Comparison of ENCODE assay signal across 18 cellular contexts in the genomic region with DNA sequence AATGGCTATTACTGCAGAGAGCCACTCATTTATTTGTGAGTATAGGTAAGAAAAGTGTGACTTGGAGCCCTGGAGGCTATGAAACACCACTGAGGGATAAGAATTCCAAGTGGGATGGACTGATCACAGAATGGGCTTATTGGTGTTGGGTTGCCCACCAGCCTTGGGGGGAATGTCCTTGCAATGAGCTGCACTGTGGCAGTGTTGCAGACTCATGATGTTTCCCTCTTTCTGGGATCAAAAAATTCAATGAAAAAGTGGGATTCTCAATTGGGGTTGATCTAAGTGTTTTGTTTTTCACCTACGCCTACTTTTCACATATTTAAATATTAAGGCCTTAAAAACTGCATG.
DNase-seq lines count a peak whose midpoint lies in the region; ATAC-seq, FAIRE-seq and TF ChIP-seq lines count a peak whose summit lies in the region.
"Had no signal": no experiment of that assay in that cellular context is flagged by ENCODE, and none has a peak within 500 bp of the region (broad histone marks: within the 10 kb centered on the region; RNA-seq: fewer than 3 reads in every experiment).

No MANE protein-coding gene starts in this region.

- H3K27me3 Mint-ChIP-seq in CD14-positive monocyte (ENCODE audit: low read depth in 3 of 3): peaks cover 0 to 2% (median 0%) of the 10 kb centered on the region in 3 donors

- no peak overlapping the region for H3K56ac ChIP-seq in H1 (replicated peaks; ENCODE audit: insufficient read length, low read depth, low read length)

- 0 out of 2 replicates have a peak, but pooled peaks cover 3% of the 10 kb centered on the region for H3K36me3 ChIP-seq in HUES64 (ENCODE audit: insufficient read depth, low read length)
- H3K36me3 ChIP-seq in H1 (ENCODE audit: control insufficient read depth in 2 of 4, insufficient read depth in 4 of 4, low read length in 3 of 4): peaks cover 0 to 17% (median 2%) of the 10 kb centered on the region in 4 experiments; a peak in 2 of 8 replicates
- no peaks in the 10 kb centered on the region for H3K36me3 ChIP-seq in brain microvascular endothelial cell (replicated peaks)
- H3K36me3 ChIP-seq: HAP-1 had no signal

- CTCF ChIA-PET in H1 (lab: Charles Lee; ENCODE audit: partially characterized antibody): interaction anchor here (1.0 kb wide), 1 partner anchor 9 kb away, joined by 3 read pairs; no protein-coding TSS in a partner anchor

- no peak overlapping the region for H3K27ac Mint-ChIP-seq in CD14-positive monocyte

- DNase-seq in ELF-1 (ENCODE audit: low read depth, low spot score) (peak; percentile 21), H1 (ENCODE audit: low read depth in 1 of 2, low spot score in 2 of 2) (no peak), brain microvascular endothelial cell (no peak), CD14-positive monocyte (ENCODE audit: low spot score) (no peak), D341Med (ENCODE audit: low spot score) (no peak)
- DNase-seq: 8988T, COR-L47, GF-D8, Karpas-422, NCI-H1048, NCI-H1930, NCI-H345, Right ventricle myocardium superior had no signal

- no peak for FAIRE-seq in H1 (lab: Jason Lieb, UNC)

- H3K27me3 ChIP-seq in HUES64 (ENCODE audit: insufficient read depth, low read length) (no peaks in the 10 kb centered on the region), H1 (replicated peaks in 1 of 4; ENCODE audit: control insufficient read depth in 3 of 4, extremely low read depth in 1 of 4, insufficient read depth in 3 of 4, low read length in 3 of 4) (no peaks in the 10 kb centered on the region), brain microvascular endothelial cell (replicated peaks) (no peaks in the 10 kb centered on the region)

- no peak overlapping the region for H2AFZ ChIP-seq in H1 (ENCODE audit: low read length)

- peak overlapping the region; percentile 98 for H2BK20ac ChIP-seq in H1 (ENCODE audit: low read length)

- H4K91ac ChIP-seq in H1 (replicated peaks; ENCODE audit: insufficient read length, low read length): peak overlapping the region; percentile 94

- H3K36me3 Mint-ChIP-seq in CD14-positive monocyte: no peaks in the 10 kb centered on the region

- H4K20me1 ChIP-seq in H1 (replicated peaks in 1 of 2; ENCODE audit: control insufficient read depth in 1 of 2, insufficient read depth in 2 of 2, low read length in 2 of 2): no peaks in the 10 kb centered on the region

- TF ChIP-seq CTCF in H1 (IDR thresholded peaks at IDR 0.05; ENCODE audit: control extremely low read depth in 1 of 3, insufficient read depth in 1 of 3, low read depth in 1 of 3, low read length in 3 of 3) (no peak), brain microvascular endothelial cell (IDR thresholded peaks at IDR 0.05; ENCODE audit: low read depth, low read length, missing control alignments) (no peak), CD14-positive monocyte (IDR thresholded peaks at IDR 0.05) (no peak)

- H3K18ac ChIP-seq in H1 (ENCODE audit: extremely low read depth, low read length): peak overlapping the region; percentile 95

- POLR2A ChIA-PET in H1 (lab: Charles Lee; ENCODE audit: partially characterized antibody): no interaction called here

- H4K5ac ChIP-seq in H1 (ENCODE audit: insufficient read length, low read depth, low read length): peak overlapping the region; percentile 96

- H3K9me3 ChIP-seq in HUES64 (ENCODE audit: insufficient read depth, low read depth, low read length) (no peaks in the 10 kb centered on the region), H1 (ENCODE audit: insufficient read depth in 2 of 2, low read depth in 1 of 2, low read length in 1 of 2) (no peaks in the 10 kb centered on the region)
- H3K9me3 ChIP-seq: HAP-1 had no signal

- intact Hi-C loops in CD14-positive monocyte (cut with micrococcal nuclease): no loop called here

- TF ChIP-seq POLR2A in H1 (IDR thresholded peaks at IDR 0.05; ENCODE audit: control extremely low read depth in 1 of 2, low read depth in 2 of 2, low read length in 2 of 2): no peak

- H3K4me3 ChIP-seq in HUES64 (ENCODE audit: low read length): no peak overlapping the region; the same call in 1 of the 2 replicates
- H3K4me3 ChIP-seq in H1 (ENCODE audit: extremely low read depth in 1 of 4, insufficient read depth in 2 of 4, low read depth in 3 of 4, low read length in 4 of 4): peak overlapping the region in 2 of 4 experiments; percentile 34 to 57; a peak in 2 of 8 replicates
- no peak overlapping the region for H3K4me3 ChIP-seq in brain microvascular endothelial cell (ENCODE audit: low read depth, low read length)
- H3K4me3 ChIP-seq: HAP-1, SK-N-MC had no signal

- H3K4ac ChIP-seq in H1 (replicated peaks; ENCODE audit: insufficient read length, low read depth, low read length): peak overlapping the region; percentile 40

- peaks cover 0 to 22% (median 12%) of the 10 kb centered on the region in 7 donors for H3K9me3 Mint-ChIP-seq in CD14-positive monocyte

- no CpG with 5 or more reads among the region's 1 CpG for WGBS in HUES64
- 25% methylated on average over 1 of the region's 1 CpG; no CpG with 5 or more reads in 1 of the 2 experiments for whole genome bisulfite sequencing in H1 (ENCODE audit: extremely low coverage in 1 of 2, insufficient coverage in 1 of 2, insufficient read length in 1 of 2, insufficient replicate concordance in 2 of 2, low coverage in 1 of 2, low lambda C conversion rate in 2 of 2, missing lambda C conversion rate in 1 of 2), 2 experiments

- no peak overlapping the region for H3K14ac ChIP-seq in H1 (ENCODE audit: insufficient read length)

- peak overlapping the region; percentile 99 for H2BK120ac ChIP-seq in H1 (replicated peaks; ENCODE audit: low read depth, low read length)

- ATAC-seq in GM21825 (IDR thresholded peaks at IDR 0.05; ENCODE audit: unreplicated experiment): peak; percentile 29
- ATAC-seq in GM18520 (IDR thresholded peaks at IDR 0.05; ENCODE audit: unreplicated experiment): no peak

- peak overlapping the region; percentile 95; the same call in 1 of the 2 replicates for H2BK5ac ChIP-seq in H1 (ENCODE audit: low read depth, low read length)

- 0 out of 2 replicates have a peak overlapping the region, but pooled peaks have one; percentile 81 for H2BK15ac ChIP-seq in H1 (ENCODE audit: low read length)

- H2BK12ac ChIP-seq in H1 (ENCODE audit: low read depth, low read length): peak overlapping the region; percentile 85

- 0 out of 2 replicates have a peak overlapping the region, but pooled peaks have one; percentile 20 for H2AK5ac ChIP-seq in H1 (ENCODE audit: low read depth, low read length)

- no peak overlapping the region for H3K4me3 Mint-ChIP-seq in CD14-positive monocyte

- no peaks in the 10 kb centered on the region for H3K79me2 ChIP-seq in H1 (ENCODE audit: control insufficient read depth in 1 of 2, insufficient read depth in 2 of 2, low read length in 2 of 2)

- peaks cover 21% of the 10 kb centered on the region for H3K4me1 ChIP-seq in HUES64 (ENCODE audit: insufficient read depth, low read length)
- H3K4me1 ChIP-seq in H1 (replicated peaks in 1 of 4; ENCODE audit: control insufficient read depth in 3 of 4, insufficient read depth in 4 of 4, low read length in 3 of 4): peaks cover 4 to 14% (median 6%) of the 10 kb centered on the region in 4 experiments; a peak in 5 of 7 replicates

- no peak overlapping the region for H4K8ac ChIP-seq in H1 (ENCODE audit: extremely low read depth, insufficient read depth, low read length)

- in situ Hi-C loops in brain microvascular endothelial cell (cut with HindIII; ENCODE audit: low pct_ligation_motif_present, low sequenced_read_pairs): no loop called here

- TF ChIP-seq RAD21 in H1 (IDR thresholded peaks at IDR 0.05 in 1 of 2, conservative IDR thresholded peaks at IDR 0.05 in 1 of 2; ENCODE audit: low read depth in 2 of 2, low read length in 2 of 2): no peak

- no peak for TF ChIP-seq EP300 in H1 (IDR thresholded peaks at IDR 0.05; ENCODE audit: borderline replicate concordance in 1 of 2, low read depth in 2 of 2, low read length in 2 of 2)

- H3K27ac ChIP-seq in HUES64 (ENCODE audit: low read depth, low read length): peak overlapping the region; percentile 86
- H3K27ac ChIP-seq in H1 (ENCODE audit: low read depth, low read length): peak overlapping the region; percentile 45; the same call in 1 of the 2 replicates
- no peak overlapping the region for H3K27ac ChIP-seq in brain microvascular endothelial cell
- H3K27ac ChIP-seq: SK-N-MC had no signal

- H3K79me1 ChIP-seq in H1 (ENCODE audit: low read depth, low read length): no peaks in the 10 kb centered on the region

- peak overlapping the region; percentile 22 to 44 for H3K4me2 ChIP-seq in H1 (ENCODE audit: insufficient read depth in 1 of 2, low read depth in 2 of 2, low read length in 2 of 2)

- H3K4me1 Mint-ChIP-seq in CD14-positive monocyte: no peaks in the 10 kb centered on the region

- H3K9ac ChIP-seq in HUES64 (ENCODE audit: low read depth, low read length) (peak overlapping the region; percentile 29), H1 (replicated peaks in 1 of 4; ENCODE audit: extremely low read depth in 1 of 4, low read depth in 3 of 4, low read length in 3 of 4) (no peak overlapping the region)

- H3K23me2 ChIP-seq in H1 (ENCODE audit: low read depth, low read length): no peaks in the 10 kb centered on the region

- H3K23ac ChIP-seq in H1 (ENCODE audit: insufficient read length): no peak overlapping the region

TF ChIP-seq in H1, 55 proteins besides CTCF, POLR2A, EP300 and RAD21 (continues in another document):
- TF ChIP-seq MAFK (IDR thresholded peaks at IDR 0.05; ENCODE audit: low read depth, low read length) (no peak), SP1 (IDR thresholded peaks at IDR 0.05; ENCODE audit: low read depth, low read length) (no peak), CHD2 (IDR thresholded peaks at IDR 0.05; ENCODE audit: low read length) (no peak), RNF2 (IDR thresholded peaks at IDR 0.05; ENCODE audit: borderline replicate concordance, low read depth, low read length, missing control alignments, poor library complexity, severe bottlenecking) (no peak), BCL11A (IDR thresholded peaks at IDR 0.05; ENCODE audit: low read depth in 2 of 2, low read length in 2 of 2) (no peak), TAF1 (IDR thresholded peaks at IDR 0.05; ENCODE audit: low read depth, low read length) (no peak), YY1 (IDR thresholded peaks at IDR 0.05; ENCODE audit: low read depth, low read length) (no peak), SUZ12 (IDR thresholded peaks at IDR 0.05; ENCODE audit: low read length) (no peak), NANOG (IDR thresholded peaks at IDR 0.05; ENCODE audit: insufficient read depth, low read depth, low read length, poor library complexity, severe bottlenecking) (no peak), MAX (IDR thresholded peaks at IDR 0.05) (no peak), KDM4A (IDR thresholded peaks at IDR 0.05; ENCODE audit: low read depth, low read length, severe bottlenecking) (no peak), EGR1 (IDR thresholded peaks at IDR 0.05; ENCODE audit: borderline replicate concordance, low read depth, low read length) (no peak), CBX8 (IDR thresholded peaks at IDR 0.05; ENCODE audit: borderline replicate concordance, low read depth, low read length) (no peak)
